ENCODE assay signal across 8 cellular contexts in the genomic region with DNA sequence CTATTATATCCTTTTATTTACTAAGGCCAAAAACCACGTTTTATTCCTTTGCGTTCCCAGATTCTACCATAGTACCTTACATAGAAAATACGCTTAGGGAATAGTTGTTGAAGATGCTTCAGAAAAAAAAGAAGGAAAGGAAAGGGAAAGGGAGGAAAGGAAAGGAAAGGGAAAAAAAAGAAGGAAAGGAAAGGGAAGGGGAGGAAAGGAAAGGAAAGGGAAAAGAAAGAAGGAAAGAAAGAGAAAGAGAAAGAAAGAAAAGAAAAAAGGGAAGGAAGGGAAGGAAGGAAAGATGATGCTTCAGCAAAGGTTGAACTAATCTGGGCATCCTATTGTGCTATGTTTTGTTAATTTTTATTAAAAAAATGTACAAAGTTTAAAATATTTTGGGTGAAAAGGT.
"Had no signal": no experiment of that assay in that cellular context is flagged by ENCODE, and none has a peak within 500 bp of the region (broad histone marks: within the 10 kb centered on the region; RNA-seq: fewer than 3 reads in every experiment).

No MANE protein-coding gene starts in this region.

- DNase-seq: GDM1, GF-D8 had no signal

- ATAC-seq: GM12878 had no signal

- H3K4me3 ChIP-seq: GM12878 had no signal

- FAIRE-seq: G401.6, GM12878, GM12891, GM12892, GM18507, GM19239 had no signal
